In the genomic region with DNA sequence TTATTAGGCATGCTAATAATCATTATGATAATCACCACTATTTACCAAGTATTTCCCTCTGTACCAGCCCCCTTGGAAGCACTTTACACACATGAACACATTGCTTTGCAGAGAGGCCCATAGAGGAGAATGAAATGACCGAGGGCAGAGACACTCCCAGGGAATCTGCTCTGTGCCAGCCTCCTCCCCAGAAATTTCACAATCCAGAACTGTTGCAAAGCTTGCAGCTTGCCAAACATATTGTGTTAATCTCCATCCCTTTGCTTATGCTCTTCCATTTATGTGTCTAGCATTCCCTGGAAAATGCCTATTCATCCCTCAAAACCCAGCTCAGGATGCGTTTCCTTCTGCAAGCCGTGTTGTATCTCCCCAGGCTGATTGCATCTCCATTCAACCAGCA, we compare ENCODE assay signal across 23 cellular contexts. TPM values are rescaled to one million over a fixed set of nuclear protein-coding genes. Genes with fewer than 3 reads are reported as not detected.
DNase-seq lines count a peak whose midpoint lies in the region; ATAC-seq and TF ChIP-seq lines count a peak whose summit lies in the region.
"Had no signal": no experiment of that assay in that cellular context is flagged by ENCODE, and none has a peak within 500 bp of the region (broad histone marks: within the 10 kb centered on the region; RNA-seq: fewer than 3 reads in every experiment).

No MANE protein-coding gene starts in this region.

- peak; percentile 89 for ATAC-seq in gastroesophageal sphincter
- peak; percentile 60 to 68 for ATAC-seq in gastrocnemius medialis
- ATAC-seq: activated CD4-positive, alpha-beta T cell treated with anti-CD3 and anti-CD28 coated beads for 36 hours; natural killer cell treated with Interleukin-12 subunit alpha and Interleukin-12 subunit beta and Interleukin-15 and Interleukin-18, amount 100 ng/mL, for 72 hours; stimulated activated effector memory CD8-positive, alpha-beta T cell treated with anti-CD3 and anti-CD28 coated beads, Interleukin-12 subunit alpha, Interleukin-12 subunit beta, amount 100 ng/mL, for 72 hours; T-cell had no signal

- no peaks in the 10 kb centered on the region for H3K27me3 ChIP-seq in adipocyte (replicated peaks; ENCODE audit: control insufficient read depth, insufficient read depth, low read length)
- H3K27me3 ChIP-seq in gastroesophageal sphincter, result no peaks in the 10 kb centered on the region
- no peaks in the 10 kb centered on the region for H3K27me3 ChIP-seq in gastrocnemius medialis
- no peaks in the 10 kb centered on the region for H3K27me3 ChIP-seq in endodermal cell (ENCODE audit: control insufficient read depth, insufficient read depth, low read length, poor library complexity, severe bottlenecking)
- H3K27me3 ChIP-seq: tibial artery had no signal

- in situ Hi-C loops in gastrocnemius medialis (cut with MboI; ENCODE audit: low sequenced_read_pairs in 4 of 4), result no loop called here

- intact Hi-C loops in gastrocnemius medialis (cut with DNase I; ENCODE audit: low total_unique reads), result no loop called here

- no peak overlapping the region for H3K4me3 Mint-ChIP-seq in endodermal cell
- H3K4me3 Mint-ChIP-seq: activated CD4-positive, alpha-beta T cell treated with anti-CD3 and anti-CD28 coated beads for 36 hours; activated naive CD4-positive, alpha-beta T cell treated with anti-CD3 and anti-CD28 coated beads, Interleukin-2, amount 50 U/mL, for 24 hours; CD8-positive, alpha-beta memory T cell; mesothelial cell of epicardium; natural killer cell treated with Interleukin-12 subunit alpha and Interleukin-12 subunit beta and Interleukin-15 and Interleukin-18, amount 100 ng/mL, for 72 hours; stimulated activated effector memory CD8-positive, alpha-beta T cell treated with anti-CD3 and anti-CD28 coated beads, Interleukin-12 subunit alpha, Interleukin-12 subunit beta, amount 100 ng/mL, for 72 hours; T-cell had no signal

- no peaks in the 10 kb centered on the region for H3K36me3 Mint-ChIP-seq in endodermal cell (ENCODE audit: low read depth)
- H3K36me3 Mint-ChIP-seq: activated naive CD4-positive, alpha-beta T cell treated with anti-CD3 and anti-CD28 coated beads, Interleukin-2, amount 50 U/mL, for 24 hours; CD8-positive, alpha-beta memory T cell; mesothelial cell of epicardium; natural killer cell treated with Interleukin-12 subunit alpha and Interleukin-12 subunit beta and Interleukin-15 and Interleukin-18, amount 100 ng/mL, for 72 hours; stimulated activated effector memory CD8-positive, alpha-beta T cell treated with anti-CD3 and anti-CD28 coated beads, Interleukin-12 subunit alpha, Interleukin-12 subunit beta, amount 100 ng/mL, for 72 hours; T-cell had no signal

- no peak overlapping the region for H3K4me3 ChIP-seq in adipocyte (ENCODE audit: low read length)
- no peak overlapping the region for H3K4me3 ChIP-seq in gastroesophageal sphincter
- H3K4me3 ChIP-seq in gastrocnemius medialis, result no peak overlapping the region
- no peak overlapping the region for H3K4me3 ChIP-seq in endodermal cell (ENCODE audit: low read length)
- H3K4me3 ChIP-seq: tibial artery had no signal

- H3K27me3 Mint-ChIP-seq in endodermal cell (ENCODE audit: insufficient read depth), result no peaks in the 10 kb centered on the region

- H3K27ac ChIP-seq in gastroesophageal sphincter (peak overlapping the region in 2 of 4 donors; percentile 49 to 59), gastrocnemius medialis (no peak overlapping the region), endodermal cell (ENCODE audit: low read depth, low read length) (no peak overlapping the region)
- H3K27ac ChIP-seq: tibial artery had no signal

- H3K27ac Mint-ChIP-seq in endodermal cell, result no peak overlapping the region
- H3K27ac Mint-ChIP-seq: activated CD4-positive, alpha-beta T cell treated with anti-CD3 and anti-CD28 coated beads for 36 hours; activated naive CD4-positive, alpha-beta T cell treated with anti-CD3 and anti-CD28 coated beads, Interleukin-2, amount 50 U/mL, for 24 hours; mesothelial cell of epicardium; natural killer cell treated with Interleukin-12 subunit alpha and Interleukin-12 subunit beta and Interleukin-15 and Interleukin-18, amount 100 ng/mL, for 72 hours; stimulated activated effector memory CD8-positive, alpha-beta T cell treated with anti-CD3 and anti-CD28 coated beads, Interleukin-12 subunit alpha, Interleukin-12 subunit beta, amount 100 ng/mL, for 72 hours; T-cell had no signal

- peak overlapping the region; percentile 66 for H3K9ac ChIP-seq in adipocyte (ENCODE audit: low read length)
- H3K9ac ChIP-seq in endodermal cell (ENCODE audit: extremely low read depth, low read length, poor library complexity, severe bottlenecking), result no peak overlapping the region

- H3K9me3 ChIP-seq in adipocyte (ENCODE audit: control insufficient read depth, low read length) (no peaks in the 10 kb centered on the region), gastroesophageal sphincter (no peaks in the 10 kb centered on the region), gastrocnemius medialis (no peaks in the 10 kb centered on the region), endodermal cell (ENCODE audit: control insufficient read depth, low read length) (peaks cover 13% of the 10 kb centered on the region)
- H3K9me3 ChIP-seq: tibial artery had no signal

- H3K36me3 ChIP-seq in adipocyte (ENCODE audit: control insufficient read depth, insufficient read depth, low read length, severe bottlenecking) (no peaks in the 10 kb centered on the region), gastroesophageal sphincter (no peaks in the 10 kb centered on the region), gastrocnemius medialis (no peaks in the 10 kb centered on the region), endodermal cell (ENCODE audit: control insufficient read depth, insufficient read depth, low read length) (no peaks in the 10 kb centered on the region)
- H3K36me3 ChIP-seq: tibial artery had no signal

- H3K4me1 ChIP-seq in adipocyte (ENCODE audit: control insufficient read depth, insufficient read depth, low read length), result peaks cover 18% of the 10 kb centered on the region
- H3K4me1 ChIP-seq in gastroesophageal sphincter, result no peaks in the 10 kb centered on the region
- no peaks in the 10 kb centered on the region for H3K4me1 ChIP-seq in gastrocnemius medialis
- no peaks in the 10 kb centered on the region for H3K4me1 ChIP-seq in endodermal cell (ENCODE audit: control insufficient read depth, insufficient read depth, low read length)
- H3K4me1 ChIP-seq: tibial artery had no signal

- H3K9me3 Mint-ChIP-seq in endodermal cell, result peaks cover 15% of the 10 kb centered on the region
- H3K9me3 Mint-ChIP-seq: natural killer cell treated with Interleukin-12 subunit alpha and Interleukin-12 subunit beta and Interleukin-15 and Interleukin-18, amount 100 ng/mL, for 72 hours; stimulated activated effector memory CD8-positive, alpha-beta T cell treated with anti-CD3 and anti-CD28 coated beads, Interleukin-12 subunit alpha, Interleukin-12 subunit beta, amount 100 ng/mL, for 72 hours; T-cell had no signal

- TF ChIP-seq CTCF in gastroesophageal sphincter (IDR thresholded peaks at IDR 0.05) (no peak), gastrocnemius medialis (IDR thresholded peaks at IDR 0.05 in 4 of 5, conservative IDR thresholded peaks at IDR 0.05 in 1 of 5) (no peak), endodermal cell (conservative IDR thresholded peaks at IDR 0.05) (no peak)

- TF ChIP-seq POLR2A in gastroesophageal sphincter (IDR thresholded peaks at IDR 0.05) (no peak), gastrocnemius medialis (IDR thresholded peaks at IDR 0.05) (no peak)

- DNase-seq in GM03348 (ENCODE audit: low spot score) (peak; percentile 88), adipocyte (ENCODE audit: low read depth) (peak; percentile 94), gastrocnemius medialis (peak in 1 of 2 donors; percentile 38), NCI-H2171 treated with DMSO at 0.1 percent for 48 hours (lab: John Stamatoyannopoulos, UW) (no peak), GDM1 (lab: John Stamatoyannopoulos, UW) (no peak), endodermal cell (no peak), hepatic stellate cell (ENCODE audit: low spot score) (no peak)
- DNase-seq: activated CD4-positive, alpha-beta T cell treated with anti-CD3 and anti-CD28 coated beads for 36 hours; CD8-positive, alpha-beta memory T cell; cerebellar nuclear complex; DMS53; glutamatergic neuron; GOT3; NCI-H187 treated with DMSO at 0.1 percent for 48 hours; SIG-M5; stimulated activated CD4-positive, alpha-beta T cell treated with anti-CD3 and anti-CD28 coated beads, Interleukin-2, amount 100 ng/mL, for 24 hours; T-cell had no signal

- no peak for TF ChIP-seq EP300 in gastroesophageal sphincter (IDR thresholded peaks at IDR 0.05)

- WGBS in gastroesophageal sphincter (ENCODE audit: low coverage in 1 of 2), 2 donors, result 39 to 79% methylated on average over 2 to 3 of the region's 3 CpGs
- 92 to 93% methylated on average over 3 of the region's 3 CpGs for WGBS in endodermal cell (ENCODE audit: insufficient coverage in 1 of 2, insufficient read length in 1 of 2), 2 experiments

- H3K4me1 Mint-ChIP-seq in endodermal cell, result no peaks in the 10 kb centered on the region
- H3K4me1 Mint-ChIP-seq: activated CD4-positive, alpha-beta T cell treated with anti-CD3 and anti-CD28 coated beads for 36 hours; activated naive CD4-positive, alpha-beta T cell treated with anti-CD3 and anti-CD28 coated beads, Interleukin-2, amount 50 U/mL, for 24 hours; CD8-positive, alpha-beta memory T cell; stimulated activated effector memory CD8-positive, alpha-beta T cell treated with anti-CD3 and anti-CD28 coated beads, Interleukin-12 subunit alpha, Interleukin-12 subunit beta, amount 100 ng/mL, for 72 hours; T-cell had no signal

RNA-seq across cellular contexts. Expression of gene CYTL1, which starts 37.8 kb away (rescaled TPM):
- 1 to 10 TPM; 1.4 to 5.0 (median 2.3) TPM for total RNA-seq in gastroesophageal sphincter
- total RNA-seq in gastrocnemius medialis, result not detected
- total RNA-seq in endodermal cell, result 1 to 10 TPM; 2.2 to 3.7 TPM
- polyA plus RNA-seq in endodermal cell (2013, experiment 1 of 2), result 0.93 TPM
- 1.4 TPM for polyA plus RNA-seq in endodermal cell (2013, experiment 2 of 2)
- total RNA-seq: activated CD4-positive, alpha-beta T cell treated with anti-CD3 and anti-CD28 coated beads for 36 hours; CD8-positive, alpha-beta memory T cell; natural killer cell treated with Interleukin-12 subunit alpha and Interleukin-12 subunit beta and Interleukin-15 and Interleukin-18, amount 100 ng/mL, for 72 hours had no signal

Comparison
In these comparisons a context has a peak if more than half of its experiments do, and no peak if none do; other contexts are left out.
1. DNase-seq: peak in GM03348 (single experiment) and adipocyte (single experiment); none in NCI-H2171 treated with DMSO at 0.1 percent for 48 hours (single experiment), GDM1 (single experiment), endodermal cell (single experiment) and hepatic stellate cell (single experiment).